ENCODE assay signal across 1 cellular context in the genomic region with DNA sequence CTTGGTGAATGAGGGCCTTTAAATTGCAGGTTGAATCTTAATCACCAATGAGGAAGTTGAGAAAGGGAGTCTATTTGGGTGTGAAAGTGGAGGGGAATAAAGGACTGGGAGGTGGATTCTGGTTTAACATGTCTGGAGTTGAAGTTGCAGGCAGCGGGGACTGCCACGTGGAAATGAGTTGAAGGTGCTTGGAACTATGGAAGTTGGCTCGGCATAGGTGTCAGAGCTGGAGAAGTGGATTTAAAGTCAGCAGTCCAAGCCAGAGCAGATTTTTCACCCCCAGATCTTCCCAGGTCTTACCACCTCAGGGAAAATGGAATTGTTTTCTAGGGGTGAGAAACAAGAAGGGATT.
TF ChIP-seq lines count a peak whose summit lies in the region.

No MANE protein-coding gene starts in this region.

TF ChIP-seq in GM12878, 131 proteins besides CTCF, POLR2A, EP300 and RAD21:
- TF ChIP-seq ZSCAN29 (IDR thresholded peaks at IDR 0.05) (no peak), CREB1 (IDR thresholded peaks at IDR 0.05; ENCODE audit: low read depth) (no peak), SIN3A (IDR thresholded peaks at IDR 0.05; ENCODE audit: low read depth, low read length) (no peak), DPF2 (IDR thresholded peaks at IDR 0.05) (no peak)
- TF ChIP-seq, protein P1, sequence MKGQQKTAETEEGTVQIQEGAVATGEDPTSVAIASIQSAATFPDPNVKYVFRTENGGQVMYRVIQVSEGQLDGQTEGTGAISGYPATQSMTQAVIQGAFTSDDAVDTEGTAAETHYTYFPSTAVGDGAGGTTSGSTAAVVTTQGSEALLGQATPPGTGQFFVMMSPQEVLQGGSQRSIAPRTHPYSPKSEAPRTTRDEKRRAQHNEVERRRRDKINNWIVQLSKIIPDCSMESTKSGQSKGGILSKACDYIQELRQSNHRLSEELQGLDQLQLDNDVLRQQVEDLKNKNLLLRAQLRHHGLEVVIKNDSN (IDR thresholded peaks at IDR 0.05; ENCODE audit: borderline replicate concordance, extremely low read length, insufficient read depth, low read depth, low read length) = no peak
- TF ChIP-seq, protein P2, sequence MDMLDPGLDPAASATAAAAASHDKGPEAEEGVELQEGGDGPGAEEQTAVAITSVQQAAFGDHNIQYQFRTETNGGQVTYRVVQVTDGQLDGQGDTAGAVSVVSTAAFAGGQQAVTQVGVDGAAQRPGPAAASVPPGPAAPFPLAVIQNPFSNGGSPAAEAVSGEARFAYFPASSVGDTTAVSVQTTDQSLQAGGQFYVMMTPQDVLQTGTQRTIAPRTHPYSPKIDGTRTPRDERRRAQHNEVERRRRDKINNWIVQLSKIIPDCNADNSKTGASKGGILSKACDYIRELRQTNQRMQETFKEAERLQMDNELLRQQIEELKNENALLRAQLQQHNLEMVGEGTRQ (IDR thresholded peaks at IDR 0.05; ENCODE audit: borderline replicate concordance, low read depth, low read length) = no peak
